ENCODE assay signal across 27 cellular contexts in the genomic region with DNA sequence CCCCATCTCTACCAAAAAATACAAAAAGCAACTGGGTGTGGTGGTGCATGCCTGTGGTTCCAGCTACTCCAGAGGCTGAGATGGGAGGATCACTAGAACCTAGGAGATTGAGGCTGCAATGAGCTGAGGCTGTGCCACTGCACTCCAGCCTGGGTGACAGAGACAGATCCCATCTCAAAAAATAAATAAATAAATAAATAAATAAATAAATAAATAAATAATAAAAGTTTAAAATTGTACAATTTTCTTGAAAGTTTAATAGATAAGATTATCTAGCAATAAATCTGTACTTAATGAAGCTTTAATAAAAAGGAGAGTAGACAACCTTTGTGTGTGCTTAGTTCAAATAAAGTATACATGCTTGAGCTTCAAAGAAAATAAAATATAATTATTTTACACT.
"Had no signal": no experiment of that assay in that cellular context is flagged by ENCODE, and none has a peak within 500 bp of the region (broad histone marks: within the 10 kb centered on the region; RNA-seq: fewer than 3 reads in every experiment).

No MANE protein-coding gene starts in this region.

- H3K4me1 ChIP-seq: stomach, suprapubic skin, testis, thyroid gland, tibial artery, tibial nerve, transverse colon, upper lobe of left lung, upper lobe of right lung, uterus, vagina had no signal

- H3K9me3 ChIP-seq: stomach, suprapubic skin, testis, thoracic aorta, thyroid gland, tibial artery, transverse colon, upper lobe of left lung, upper lobe of right lung, uterus, vagina had no signal

- ATAC-seq: stimulated activated effector memory CD8-positive, alpha-beta T cell treated with anti-CD3 and anti-CD28 coated beads, Interleukin-12 subunit alpha, Interleukin-12 subunit beta, amount 100 ng/mL, for 72 hours; stimulated activated memory B cell treated with anti-CD40 and anti-IgM and Interleukin-4, amounts not matched to agents 10 μg/mL and 1 μg/mL and 100 μg/mL, for 72 hours; stimulated activated naive B cell treated with anti-CD40 and anti-IgM and Interleukin-4, amounts not matched to agents 10 μg/mL and 1 μg/mL and 100 μg/mL, for 72 hours; stimulated activated naive CD8-positive, alpha-beta T cell treated with anti-CD3 and anti-CD28 coated beads, Interleukin-15, amount 100 ng/mL, for 72 hours; stimulated activated naive CD8-positive, alpha-beta T cell treated with anti-CD3 and anti-CD28 coated beads, Interleukin-15, Interleukin-2, amounts not matched to agents 100 U/mL and 50 U/mL, for 24 hours; upper lobe of right lung had no signal

- DNase-seq: stimulated activated CD4-positive, alpha-beta T cell treated with anti-CD3 and anti-CD28 coated beads, Interleukin-2, amount 100 ng/mL, for 48 hours; stimulated activated CD4-positive, alpha-beta T cell treated with anti-CD3 and anti-CD28 coated beads, Interleukin-4, amount 100 ng/mL, for 1 hour; stimulated activated CD4-positive, alpha-beta T cell treated with anti-CD3 and anti-CD28 coated beads, Interleukin-4, amount 100 ng/mL, for 24 hours; stimulated activated CD4-positive, alpha-beta T cell treated with anti-CD3 and anti-CD28 coated beads, Interleukin-4, amount 100 ng/mL, for 4 hours; stimulated activated CD8-positive, alpha-beta memory T cell treated with anti-CD3 and anti-CD28 coated beads, Interleukin-4, amount 100 ng/mL, for 48 hours; stimulated activated naive B cell treated with anti-CD40 and anti-IgM and Interleukin-4, amounts not matched to agents 10 μg/mL and 1 μg/mL and 100 μg/mL, for 72 hours; stimulated activated naive CD4-positive, alpha-beta T cell; stimulated activated naive CD4-positive, alpha-beta T cell treated with Interleukin-2 at 50 U/mL for 16 hours; stimulated activated naive CD8-positive, alpha-beta T cell treated with anti-CD3 and anti-CD28 coated beads, Interleukin-15, amount 100 ng/mL, for 72 hours; stimulated activated naive CD8-positive, alpha-beta T cell treated with anti-CD3 and anti-CD28 coated beads, Interleukin-15, Interleukin-2, amounts not matched to agents 100 U/mL and 50 U/mL, for 24 hours; stomach; substantia nigra; testis; thyroid gland; tibial artery; transverse colon; trophoblast cell; upper lobe of left lung; upper lobe of right lung; uterus had no signal

- H3K36me3 ChIP-seq: stomach, suprapubic skin, thoracic aorta, thyroid gland, tibial artery, tibial nerve, transverse colon, upper lobe of left lung, upper lobe of right lung, uterus, vagina had no signal

- H3K4me3 ChIP-seq: stomach, suprapubic skin, testis, thoracic aorta, thyroid gland, tibial artery, tibial nerve, transverse colon, upper lobe of left lung, upper lobe of right lung, uterus, vagina had no signal

- H3K27ac ChIP-seq: stomach, suprapubic skin, testis, thoracic aorta, thyroid gland, tibial artery, tibial nerve, transverse colon, upper lobe of left lung, upper lobe of right lung, uterus, vagina had no signal

- FAIRE-seq: urothelium cell line had no signal
